In genomic region chr3:71225285-71225684, GRCh38 we compare ENCODE assay signal across 14 cellular contexts.
A peak's percentile ranks its signal among the peaks of the same experiment; 100 is the strongest.
DNase-seq lines count a peak whose midpoint lies in the region; ATAC-seq and TF ChIP-seq lines count a peak whose summit lies in the region.
"Had no signal": no experiment of that assay in that cellular context is flagged by ENCODE, and none has a peak within 500 bp of the region (broad histone marks: within the 10 kb centered on the region; RNA-seq: fewer than 3 reads in every experiment).

No MANE protein-coding gene starts in this region.

- H3F3A ChIP-seq in GM23338 (replicated peaks; ENCODE audit: low read depth): no peaks in the 10 kb centered on the region

- peaks cover 32% of the 10 kb centered on the region for H3K27me3 Mint-ChIP-seq in activated CD4-positive, alpha-beta T cell treated with anti-CD3 and anti-CD28 coated beads, Interleukin-2, amount 10 ng/mL, durations not matched to agents 24 days and 14 days
- no peaks in the 10 kb centered on the region for H3K27me3 Mint-ChIP-seq in stimulated activated memory B cell treated with anti-CD40 and anti-IgM and Interleukin-4, amounts not matched to agents 10 μg/mL and 1 μg/mL and 100 μg/mL, for 72 hours
- H3K27me3 Mint-ChIP-seq in GM23338 (ENCODE audit: insufficient read depth, low read depth, poor library complexity): peaks cover 8% of the 10 kb centered on the region

- H3K4me3 ChIP-seq in fibroblast of the aortic adventitia (ENCODE audit: low read depth, low read length): peak overlapping the region; percentile 18
- H3K4me3 ChIP-seq in GM23338: no peak overlapping the region
- H3K4me3 ChIP-seq: cardiac muscle cell, right lobe of liver had no signal

- peak overlapping the region; percentile 95 for H3K27ac Mint-ChIP-seq in activated CD4-positive, alpha-beta T cell treated with anti-CD3 and anti-CD28 coated beads, Interleukin-2, amount 10 ng/mL, durations not matched to agents 24 days and 14 days
- H3K27ac Mint-ChIP-seq in stimulated activated memory B cell treated with anti-CD40 and anti-IgM and Interleukin-4, amounts not matched to agents 10 μg/mL and 1 μg/mL and 100 μg/mL, for 72 hours: peak overlapping the region; percentile 94
- no peak overlapping the region for H3K27ac Mint-ChIP-seq in GM23338

- H3K9me3 Mint-ChIP-seq in activated CD4-positive, alpha-beta T cell treated with anti-CD3 and anti-CD28 coated beads, Interleukin-2, amount 10 ng/mL, durations not matched to agents 24 days and 14 days: peaks cover 4% of the 10 kb centered on the region
- H3K9me3 Mint-ChIP-seq in stimulated activated memory B cell treated with anti-CD40 and anti-IgM and Interleukin-4, amounts not matched to agents 10 μg/mL and 1 μg/mL and 100 μg/mL, for 72 hours: peaks cover 3% of the 10 kb centered on the region
- H3K9me3 Mint-ChIP-seq in GM23338: no peaks in the 10 kb centered on the region

- H3K4me1 ChIP-seq in GM23338 (ENCODE audit: insufficient read depth): peaks cover 22% of the 10 kb centered on the region
- H3K4me1 ChIP-seq: right lobe of liver had no signal

- no peak overlapping the region for H2AFZ ChIP-seq in GM23338

- no peaks in the 10 kb centered on the region; the same call in 1 of the 2 replicates for H3K9me2 ChIP-seq in GM23338 (ENCODE audit: insufficient read depth)

- DNase-seq in activated CD4-positive, alpha-beta T cell treated with anti-CD3 and anti-CD28 coated beads, Interleukin-2, amount 10 ng/mL, durations not matched to agents 24 days and 14 days: no peak
- DNase-seq in activated CD4-positive, alpha-beta T cell treated with anti-CD3 and anti-CD28 coated beads, Interleukin-2, amount 50 U/mL, for 1 hour: no peak
- peak; percentile 45 for DNase-seq in fibroblast of the aortic adventitia (ENCODE audit: low read depth)
- DNase-seq in anterior cingulate cortex (lab: John Stamatoyannopoulos, UW): no peak
- no peak for DNase-seq in GM23338 (ENCODE audit: low spot score)
- DNase-seq: DMS 273 treated with DMSO at 0.1 percent for 48 hours, KG1, NCI-H146, NCI-H524, right lobe of liver had no signal

- intact Hi-C loops in activated CD4-positive, alpha-beta T cell treated with anti-CD3 and anti-CD28 coated beads, Interleukin-2, amount 10 ng/mL, durations not matched to agents 24 days and 14 days (cut with micrococcal nuclease): loop anchor here (5.0 kb wide), 2 partner anchors 272 to 368 kb away; no protein-coding TSS in a partner anchor

- H3K36me3 Mint-ChIP-seq in activated CD4-positive, alpha-beta T cell treated with anti-CD3 and anti-CD28 coated beads, Interleukin-2, amount 10 ng/mL, durations not matched to agents 24 days and 14 days (ENCODE audit: low read depth): peaks cover 4% of the 10 kb centered on the region
- peaks cover 24% of the 10 kb centered on the region for H3K36me3 Mint-ChIP-seq in stimulated activated memory B cell treated with anti-CD40 and anti-IgM and Interleukin-4, amounts not matched to agents 10 μg/mL and 1 μg/mL and 100 μg/mL, for 72 hours
- no peaks in the 10 kb centered on the region; the same call in 2 of the 3 replicates for H3K36me3 Mint-ChIP-seq in GM23338 (ENCODE audit: low read depth)

- no peak for ATAC-seq in stimulated activated memory B cell treated with anti-CD40 and anti-IgM and Interleukin-4, amounts not matched to agents 10 μg/mL and 1 μg/mL and 100 μg/mL, for 72 hours
- ATAC-seq in SK-N-SH treated with all-trans-retinoic acid at 6 μM for 48 hours (no peak), GM23338 (no peak)

- H3K4me1 Mint-ChIP-seq in activated CD4-positive, alpha-beta T cell treated with anti-CD3 and anti-CD28 coated beads, Interleukin-2, amount 10 ng/mL, durations not matched to agents 24 days and 14 days: peaks cover 51% of the 10 kb centered on the region
- H3K4me1 Mint-ChIP-seq in stimulated activated memory B cell treated with anti-CD40 and anti-IgM and Interleukin-4, amounts not matched to agents 10 μg/mL and 1 μg/mL and 100 μg/mL, for 72 hours: peaks cover 45% of the 10 kb centered on the region
- H3K4me1 Mint-ChIP-seq in GM23338: peaks cover 33% of the 10 kb centered on the region

- no peaks in the 10 kb centered on the region for H3K36me3 ChIP-seq in GM23338 (ENCODE audit: insufficient read depth)
- H3K36me3 ChIP-seq: cardiac muscle cell, right lobe of liver had no signal

- H3K4me3 Mint-ChIP-seq in activated CD4-positive, alpha-beta T cell treated with anti-CD3 and anti-CD28 coated beads, Interleukin-2, amount 10 ng/mL, durations not matched to agents 24 days and 14 days: peak overlapping the region; percentile 85
- peak overlapping the region; percentile 80 for H3K4me3 Mint-ChIP-seq in stimulated activated memory B cell treated with anti-CD40 and anti-IgM and Interleukin-4, amounts not matched to agents 10 μg/mL and 1 μg/mL and 100 μg/mL, for 72 hours
- H3K4me3 Mint-ChIP-seq in GM23338: no peak overlapping the region

- H3K79me2 ChIP-seq in GM23338 (replicated peaks; ENCODE audit: insufficient read depth): peaks cover 7% of the 10 kb centered on the region

- no peak overlapping the region for H3K4me2 ChIP-seq in GM23338

- H4K20me1 ChIP-seq in GM23338 (replicated peaks; ENCODE audit: insufficient read depth): no peaks in the 10 kb centered on the region

- no peaks in the 10 kb centered on the region for H3K27me3 ChIP-seq in GM23338 (ENCODE audit: insufficient read depth)
- H3K27me3 ChIP-seq: cardiac muscle cell, right lobe of liver had no signal

- 0 out of 2 replicates have a peak overlapping the region, but pooled peaks have one; percentile 0 for H3K27ac ChIP-seq in VCaP
- no peak overlapping the region for H3K27ac ChIP-seq in GM23338 (ENCODE audit: low read depth)
- H3K27ac ChIP-seq: cardiac muscle cell, right lobe of liver had no signal

- TF ChIP-seq CTCF in VCaP (conservative IDR thresholded peaks at IDR 0.05): no peak
- no peak for TF ChIP-seq CTCF in fibroblast of the aortic adventitia (IDR thresholded peaks at IDR 0.05; ENCODE audit: insufficient read depth, low read length)
- TF ChIP-seq CTCF in GM23338 (conservative IDR thresholded peaks at IDR 0.05; ENCODE audit: low read depth in 2 of 2): no peak

TF ChIP-seq in SK-N-SH treated with all-trans-retinoic acid at 6 μM for 48 hours, 23 proteins besides CTCF, POLR2A, EP300 and RAD21:
- TF ChIP-seq ESRRG (CRISPR knock-in tag; IDR thresholded peaks at IDR 0.05): no peak
- no peak for TF ChIP-seq SNAI2 (CRISPR knock-in tag; IDR thresholded peaks at IDR 0.05)

TF ChIP-seq in GM23338, 12 proteins besides CTCF, POLR2A, EP300 and RAD21 (continues in another document):
- TF ChIP-seq ZNF114 (CRISPR knock-in tag; IDR thresholded peaks at IDR 0.05) (no peak), STAT1 (IDR thresholded peaks at IDR 0.05; ENCODE audit: unreplicated experiment) (no peak), EZH2 (IDR thresholded peaks at IDR 0.05; ENCODE audit: low read depth, unreplicated experiment) (no peak), ZNF331 (CRISPR knock-in tag; IDR thresholded peaks at IDR 0.05; ENCODE audit: low read depth) (no peak)
